In the genomic region with DNA sequence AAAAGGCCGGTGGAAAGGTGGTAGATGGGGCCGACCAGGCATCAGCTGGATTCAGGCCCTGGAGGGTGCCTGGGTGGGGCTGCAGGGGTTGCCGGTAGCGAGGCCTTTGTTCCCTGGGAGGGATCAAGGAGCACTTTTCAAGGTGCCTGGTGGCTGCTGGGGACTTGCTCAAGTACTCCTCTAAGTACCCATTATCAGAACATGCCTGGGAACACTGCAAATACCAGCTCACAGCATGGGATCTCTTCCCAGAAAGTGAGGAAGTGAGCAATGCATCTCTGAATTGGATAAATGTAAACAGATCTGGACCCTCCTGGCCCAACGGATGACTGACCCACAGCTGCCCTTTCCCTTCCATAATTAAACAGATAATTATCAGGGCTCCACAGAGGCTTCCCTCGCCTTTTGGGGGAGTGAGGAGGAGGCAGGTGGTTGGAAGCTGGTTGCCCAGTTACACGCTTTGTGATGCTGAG, we compare ENCODE assay signal across 14 cellular contexts.
DNase-seq lines count a peak whose midpoint lies in the region; ATAC-seq, FAIRE-seq and TF ChIP-seq lines count a peak whose summit lies in the region.
"Had no signal": no experiment of that assay in that cellular context is flagged by ENCODE, and none has a peak within 500 bp of the region (broad histone marks: within the 10 kb centered on the region; RNA-seq: fewer than 3 reads in every experiment).

No MANE protein-coding gene starts in this region.

- no peak overlapping the region for H3K4me2 ChIP-seq in HepG2 (ENCODE audit: low read depth, low read length)

- no peak overlapping the region for H2AFZ ChIP-seq in HepG2 (ENCODE audit: low read length)

- H4K20me1 ChIP-seq in HepG2 (ENCODE audit: insufficient read depth, low read length): no peaks in the 10 kb centered on the region

- H3K9ac ChIP-seq in adipocyte (ENCODE audit: low read length) (no peak overlapping the region), HepG2 (ENCODE audit: insufficient read depth, low read depth, low read length) (no peak overlapping the region)

- H3K9me3 ChIP-seq in adipocyte (ENCODE audit: control insufficient read depth, low read length): no peaks in the 10 kb centered on the region
- no peaks in the 10 kb centered on the region for H3K9me3 ChIP-seq in gastroesophageal sphincter
- H3K9me3 ChIP-seq in HepG2 (ENCODE audit: low read length): no peaks in the 10 kb centered on the region
- H3K9me3 ChIP-seq: right lobe of liver had no signal

- no peaks in the 10 kb centered on the region for H3K36me3 ChIP-seq in BJ (ENCODE audit: control insufficient read depth, insufficient read depth, low read length)
- H3K36me3 ChIP-seq in adipocyte (ENCODE audit: control insufficient read depth, insufficient read depth, low read length, severe bottlenecking): no peaks in the 10 kb centered on the region
- no peaks in the 10 kb centered on the region for H3K36me3 ChIP-seq in gastroesophageal sphincter
- no peaks in the 10 kb centered on the region for H3K36me3 ChIP-seq in HepG2 (replicated peaks in 1 of 2; ENCODE audit: control insufficient read depth in 1 of 2, insufficient read depth in 2 of 2, low read length in 2 of 2)
- H3K36me3 ChIP-seq: right lobe of liver had no signal

- no peak for TF ChIP-seq RAD21 in HepG2 (CRISPR knock-in tag; IDR thresholded peaks at IDR 0.05)

- no TSS peak for BruUV-seq in HepG2 (replicated peaks; lab: Mats Ljungman, UMichigan)

- TF ChIP-seq CTCF in BJ (IDR thresholded peaks at IDR 0.05; ENCODE audit: insufficient read depth, low read depth, low read length): no peak
- TF ChIP-seq CTCF in gastroesophageal sphincter (IDR thresholded peaks at IDR 0.05): no peak
- TF ChIP-seq CTCF in HepG2 (CRISPR knock-in tag; IDR thresholded peaks at IDR 0.05): no peak

- CTCF ChIA-PET in BJ (lab: Yijun Ruan, JAX): interaction anchor here (0.9 to 1.7 kb wide), 2 partner anchors 15 to 213 kb away, joined by 3 read pairs; no protein-coding TSS in a partner anchor
- CTCF ChIA-PET in HepG2 (lab: Yijun Ruan, JAX; ENCODE audit: low intra/inter-chr PET ratio, low total read pairs): no interaction called here

- no peaks in the 10 kb centered on the region for H3K79me2 ChIP-seq in HepG2 (ENCODE audit: insufficient read depth, low read length)

- no peak for ATAC-seq in gastroesophageal sphincter
- no peak for ATAC-seq in GM18498 (IDR thresholded peaks at IDR 0.05; ENCODE audit: unreplicated experiment)
- ATAC-seq in HepG2: no peak
- ATAC-seq: CD8-positive, alpha-beta T cell had no signal

- no peak for FAIRE-seq in HepG2 (lab: Jason Lieb, UNC)
- FAIRE-seq: colon, frontal cortex, keratinocyte had no signal

- no peak for TF ChIP-seq POLR2A in gastroesophageal sphincter (IDR thresholded peaks at IDR 0.05)
- no peak for TF ChIP-seq POLR2A in HepG2 (IDR thresholded peaks at IDR 0.05; ENCODE audit: insufficient read depth in 1 of 2, low read depth in 2 of 2, low read length in 2 of 2)

- no peak overlapping the region for H3K4me3 ChIP-seq in BJ (ENCODE audit: low read depth, low read length)
- no peak overlapping the region for H3K4me3 ChIP-seq in adipocyte (ENCODE audit: low read length)
- no peak overlapping the region for H3K4me3 ChIP-seq in gastroesophageal sphincter
- H3K4me3 ChIP-seq in HepG2 (replicated peaks in 1 of 3; ENCODE audit: insufficient read depth in 1 of 3, low read depth in 2 of 3, low read length in 3 of 3): no peak overlapping the region
- H3K4me3 ChIP-seq: right lobe of liver had no signal

- 29 to 50% methylated on average over 1 to 2 of the region's 7 CpGs for WGBS in gastroesophageal sphincter (ENCODE audit: low coverage in 1 of 2), 2 donors
- WGBS in HepG2 (ENCODE audit: low lambda C conversion rate): 34% methylated on average over 6 of the region's 7 CpGs

- no peaks in the 10 kb centered on the region for H3K27me3 ChIP-seq in BJ (ENCODE audit: control insufficient read depth, insufficient read depth, low read length)
- no peaks in the 10 kb centered on the region for H3K27me3 ChIP-seq in adipocyte (replicated peaks; ENCODE audit: control insufficient read depth, insufficient read depth, low read length)
- H3K27me3 ChIP-seq in gastroesophageal sphincter: no peaks in the 10 kb centered on the region
- H3K27me3 ChIP-seq in HepG2 (ENCODE audit: control insufficient read depth in 1 of 2, insufficient read depth in 2 of 2, low read length in 2 of 2): peaks cover 0 to 7% of the 10 kb centered on the region in 2 experiments; a peak in 1 of 5 replicates
- H3K27me3 ChIP-seq: right lobe of liver had no signal

- H3K4me1 ChIP-seq in adipocyte (ENCODE audit: control insufficient read depth, insufficient read depth, low read length) (peaks cover 22% of the 10 kb centered on the region), gastroesophageal sphincter (peaks cover 0 to 7% (median 0%) of the 10 kb centered on the region in 3 donors), HepG2 (ENCODE audit: insufficient read depth, low read length) (no peaks in the 10 kb centered on the region)
- H3K4me1 ChIP-seq: right lobe of liver had no signal

- POLR2A ChIA-PET in BJ (lab: Charles Lee): no interaction called here
- POLR2A ChIA-PET in HepG2 (lab: Yijun Ruan, JAX): no interaction called here

- TF ChIP-seq EP300 in gastroesophageal sphincter (IDR thresholded peaks at IDR 0.05) (no peak), HepG2 (IDR thresholded peaks at IDR 0.05; ENCODE audit: low read depth in 2 of 2, low read length in 2 of 2) (no peak), HepG2 (CRISPR knock-in tag; IDR thresholded peaks at IDR 0.05; ENCODE audit: borderline replicate concordance) (no peak)

- in situ Hi-C loops in HepG2 (cut with HindIII; ENCODE audit: extremely low pct_ligation_motif_present, low pct_unique_long_range_greater_than_20kb): no loop called here

- intact Hi-C loops in HepG2 (cut with micrococcal nuclease; ENCODE audit: unreplicated experiment): no loop called here

- DNase-seq in BJ (ENCODE audit: low read depth): peak; percentile 61
- peak; percentile 93 for DNase-seq in HCEC 1CT
- peak; percentile 26 for DNase-seq in adipocyte (ENCODE audit: low read depth)
- peak; percentile 79 for DNase-seq in iris pigment epithelial cell (ENCODE audit: low read depth)
- no peak for DNase-seq in HepG2 (ENCODE audit: low spot score)
- no peak for DNase-seq in CD1c-positive myeloid dendritic cell (ENCODE audit: extremely low spot score)
- DNase-seq: activated naive CD4-positive, alpha-beta T cell treated with anti-CD3 and anti-CD28 coated beads, Interleukin-2, amount 10 ng/mL, durations not matched to agents 7 days and 5 days; CD8-positive, alpha-beta T cell had no signal

- no peak overlapping the region for H3K27ac ChIP-seq in gastroesophageal sphincter
- no peak overlapping the region for H3K27ac ChIP-seq in HepG2 (ENCODE audit: extremely low read length, insufficient read depth, low read length)
- H3K27ac ChIP-seq: right lobe of liver had no signal

TF ChIP-seq in HepG2, 621 proteins besides CTCF, POLR2A, EP300 and RAD21:
- TF ChIP-seq STAG1 (CRISPR knock-in tag; IDR thresholded peaks at IDR 0.05) (no peak), ZKSCAN8 (CRISPR knock-in tag; IDR thresholded peaks at IDR 0.05; ENCODE audit: borderline replicate concordance) (no peak), ZNF570 (CRISPR knock-in tag; IDR thresholded peaks at IDR 0.05; ENCODE audit: borderline replicate concordance) (no peak)
- TF ChIP-seq, protein P1, sequence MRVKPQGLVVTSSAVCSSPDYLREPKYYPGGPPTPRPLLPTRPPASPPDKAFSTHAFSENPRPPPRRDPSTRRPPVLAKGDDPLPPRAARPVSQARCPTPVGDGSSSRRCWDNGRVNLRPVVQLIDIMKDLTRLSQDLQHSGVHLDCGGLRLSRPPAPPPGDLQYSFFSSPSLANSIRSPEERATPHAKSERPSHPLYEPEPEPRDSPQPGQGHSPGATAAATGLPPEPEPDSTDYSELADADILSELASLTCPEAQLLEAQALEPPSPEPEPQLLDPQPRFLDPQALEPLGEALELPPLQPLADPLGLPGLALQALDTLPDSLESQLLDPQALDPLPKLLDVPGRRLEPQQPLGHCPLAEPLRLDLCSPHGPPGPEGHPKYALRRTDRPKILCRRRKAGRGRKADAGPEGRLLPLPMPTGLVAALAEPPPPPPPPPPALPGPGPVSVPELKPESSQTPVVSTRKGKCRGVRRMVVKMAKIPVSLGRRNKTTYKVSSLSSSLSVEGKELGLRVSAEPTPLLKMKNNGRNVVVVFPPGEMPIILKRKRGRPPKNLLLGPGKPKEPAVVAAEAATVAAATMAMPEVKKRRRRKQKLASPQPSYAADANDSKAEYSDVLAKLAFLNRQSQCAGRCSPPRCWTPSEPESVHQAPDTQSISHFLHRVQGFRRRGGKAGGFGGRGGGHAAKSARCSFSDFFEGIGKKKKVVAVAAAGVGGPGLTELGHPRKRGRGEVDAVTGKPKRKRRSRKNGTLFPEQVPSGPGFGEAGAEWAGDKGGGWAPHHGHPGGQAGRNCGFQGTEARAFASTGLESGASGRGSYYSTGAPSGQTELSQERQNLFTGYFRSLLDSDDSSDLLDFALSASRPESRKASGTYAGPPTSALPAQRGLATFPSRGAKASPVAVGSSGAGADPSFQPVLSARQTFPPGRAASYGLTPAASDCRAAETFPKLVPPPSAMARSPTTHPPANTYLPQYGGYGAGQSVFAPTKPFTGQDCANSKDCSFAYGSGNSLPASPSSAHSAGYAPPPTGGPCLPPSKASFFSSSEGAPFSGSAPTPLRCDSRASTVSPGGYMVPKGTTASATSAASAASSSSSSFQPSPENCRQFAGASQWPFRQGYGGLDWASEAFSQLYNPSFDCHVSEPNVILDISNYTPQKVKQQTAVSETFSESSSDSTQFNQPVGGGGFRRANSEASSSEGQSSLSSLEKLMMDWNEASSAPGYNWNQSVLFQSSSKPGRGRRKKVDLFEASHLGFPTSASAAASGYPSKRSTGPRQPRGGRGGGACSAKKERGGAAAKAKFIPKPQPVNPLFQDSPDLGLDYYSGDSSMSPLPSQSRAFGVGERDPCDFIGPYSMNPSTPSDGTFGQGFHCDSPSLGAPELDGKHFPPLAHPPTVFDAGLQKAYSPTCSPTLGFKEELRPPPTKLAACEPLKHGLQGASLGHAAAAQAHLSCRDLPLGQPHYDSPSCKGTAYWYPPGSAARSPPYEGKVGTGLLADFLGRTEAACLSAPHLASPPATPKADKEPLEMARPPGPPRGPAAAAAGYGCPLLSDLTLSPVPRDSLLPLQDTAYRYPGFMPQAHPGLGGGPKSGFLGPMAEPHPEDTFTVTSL (CRISPR knock-in tag; IDR thresholded peaks at IDR 0.05; ENCODE audit: borderline replicate concordance): no peak
TF ChIP-seq in HepG2: peak in this region for 0.

Comparison
In these comparisons a context has a peak if more than half of its experiments do, and no peak if none do; other contexts are left out.
1. DNase-seq: peak in BJ (single experiment), HCEC 1CT (single experiment), adipocyte (single experiment) and iris pigment epithelial cell (single experiment); none in HepG2 (single experiment) and CD1c-positive myeloid dendritic cell (single experiment).